In genomic region chr10:38038107-38038931, GRCh38 we compare ENCODE assay signal across 10 cellular contexts. TPM values are rescaled to one million over a fixed set of nuclear protein-coding genes. Genes with fewer than 3 reads are reported as not detected.
DNase-seq lines count a peak whose midpoint lies in the region; ATAC-seq and TF ChIP-seq lines count a peak whose summit lies in the region.
"Had no signal": no experiment of that assay in that cellular context is flagged by ENCODE, and none has a peak within 500 bp of the region (broad histone marks: within the 10 kb centered on the region; RNA-seq: fewer than 3 reads in every experiment).

No MANE protein-coding gene starts in this region.

- H3K4me1 ChIP-seq in upper lobe of left lung (peaks cover 0 to 6% (median 0%) of the 10 kb centered on the region in 4 donors), sigmoid colon (peaks cover 0 to 7% (median 0%) of the 10 kb centered on the region in 4 donors), A673 (ENCODE audit: insufficient read depth, low read length, poor library complexity, severe bottlenecking) (no peaks in the 10 kb centered on the region)

- peak; percentile 90 for ATAC-seq in GM19023 (IDR thresholded peaks at IDR 0.05; ENCODE audit: unreplicated experiment)
- ATAC-seq in HG03064 (IDR thresholded peaks at IDR 0.05; ENCODE audit: low read depth, unreplicated experiment) = peak; percentile 97
- ATAC-seq in omental fat pad (ENCODE audit: low FRiP score) = no peak
- ATAC-seq in upper lobe of left lung (ENCODE audit: low FRiP score in 2 of 2) = no peak

- H3K27ac Mint-ChIP-seq in activated T-helper 1 cell treated with anti-CD3 and anti-CD28 coated beads, Interleukin-12 subunit alpha, Interleukin-12 subunit beta, Interleukin-2, Interleukin-4 antibody, amounts not matched to agents 30 ng/mL and 10 ng/mL and 1 ng/mL, durations not matched to agents 14 hours and 24 hours and 36 hours = peak overlapping the region; percentile 91

- H3K36me3 ChIP-seq in upper lobe of left lung = peaks cover 7 to 47% (median 22%) of the 10 kb centered on the region in 4 donors
- peaks cover 0 to 38% (median 14%) of the 10 kb centered on the region in 4 donors for H3K36me3 ChIP-seq in sigmoid colon
- peaks cover 3% of the 10 kb centered on the region for H3K36me3 ChIP-seq in A673 (ENCODE audit: insufficient read depth, low read length, poor library complexity, severe bottlenecking)

- peak; percentile 4 to 13 for DNase-seq in AML-193 (lab: John Stamatoyannopoulos, UW)
- DNase-seq in activated T-helper 1 cell treated with anti-CD3 and anti-CD28 coated beads, Interleukin-12 subunit alpha, Interleukin-12 subunit beta, Interleukin-2, Interleukin-4 antibody, amounts not matched to agents 30 ng/mL and 10 ng/mL and 1 ng/mL, durations not matched to agents 14 hours and 24 hours and 36 hours (ENCODE audit: low spot score) = no peak
- no peak for DNase-seq in omental fat pad (ENCODE audit: low spot score)
- DNase-seq in upper lobe of left lung = no peak
- no peak for DNase-seq in sigmoid colon
- DNase-seq in A673 (ENCODE audit: low spot score) = no peak

- no peaks in the 10 kb centered on the region for H3K27me3 Mint-ChIP-seq in activated T-helper 1 cell treated with anti-CD3 and anti-CD28 coated beads, Interleukin-12 subunit alpha, Interleukin-12 subunit beta, Interleukin-2, Interleukin-4 antibody, amounts not matched to agents 30 ng/mL and 10 ng/mL and 1 ng/mL, durations not matched to agents 14 hours and 24 hours and 36 hours (ENCODE audit: insufficient read depth)

- H3K4me3 Mint-ChIP-seq in activated T-helper 1 cell treated with anti-CD3 and anti-CD28 coated beads, Interleukin-12 subunit alpha, Interleukin-12 subunit beta, Interleukin-2, Interleukin-4 antibody, amounts not matched to agents 30 ng/mL and 10 ng/mL and 1 ng/mL, durations not matched to agents 14 hours and 24 hours and 36 hours = peak overlapping the region; percentile 86

- intact Hi-C loops in activated T-helper 1 cell treated with anti-CD3 and anti-CD28 coated beads, Interleukin-12 subunit alpha, Interleukin-12 subunit beta, Interleukin-2, Interleukin-4 antibody, amounts not matched to agents 30 ng/mL and 10 ng/mL and 1 ng/mL, durations not matched to agents 14 hours and 24 hours and 36 hours (cut with micrococcal nuclease) = loop anchor here (1.0 to 2.0 kb wide), 3 partner anchors 27 to 62 kb away; partner anchors contain the start of genes ZNF25 and ZNF37A
- intact Hi-C loops in sigmoid colon (cut with DNase I) (no loop called here), A673 (cut with micrococcal nuclease; ENCODE audit: unreplicated experiment) (loop anchor here (10.0 kb wide), 1 partner anchor 84 kb away; no protein-coding TSS in a partner anchor)

- TF ChIP-seq CTCF in omental fat pad (IDR thresholded peaks at IDR 0.05) (no peak), upper lobe of left lung (IDR thresholded peaks at IDR 0.05) (no peak), sigmoid colon (IDR thresholded peaks at IDR 0.05) (no peak), A673 (conservative IDR thresholded peaks at IDR 0.05; ENCODE audit: low read depth, low read length) (no peak)

- no TSS peak for BruUV-seq in A673 (replicated peaks; lab: Mats Ljungman, UMichigan)

- H3K27ac ChIP-seq in upper lobe of left lung (peak overlapping the region in 2 of 4 donors; percentile 39 to 44), sigmoid colon (no peak overlapping the region), A673 (ENCODE audit: low read depth, low read length, poor library complexity, severe bottlenecking) (no peak overlapping the region)
- H3K27ac ChIP-seq: thoracic aorta had no signal

- TF ChIP-seq POLR2A in upper lobe of left lung (IDR thresholded peaks at IDR 0.05) (no peak), sigmoid colon (IDR thresholded peaks at IDR 0.05) (no peak)

- peaks cover 60% of the 10 kb centered on the region for H3K36me3 Mint-ChIP-seq in activated T-helper 1 cell treated with anti-CD3 and anti-CD28 coated beads, Interleukin-12 subunit alpha, Interleukin-12 subunit beta, Interleukin-2, Interleukin-4 antibody, amounts not matched to agents 30 ng/mL and 10 ng/mL and 1 ng/mL, durations not matched to agents 14 hours and 24 hours and 36 hours (ENCODE audit: low read depth)

- CTCF ChIA-PET in A673 (lab: Charles Lee) = no interaction called here

- WGBS in upper lobe of left lung, 2 donors = 85% methylated on average over 7 of the region's 7 CpGs
- 89 to 94% methylated on average over 7 of the region's 7 CpGs for WGBS in sigmoid colon, 2 donors

- peak overlapping the region in 2 of 4 donors; percentile 14 to 28 for H3K4me3 ChIP-seq in upper lobe of left lung
- no peak overlapping the region for H3K4me3 ChIP-seq in sigmoid colon
- no peak overlapping the region for H3K4me3 ChIP-seq in A673 (ENCODE audit: low read depth, low read length, poor library complexity, severe bottlenecking)
- H3K4me3 ChIP-seq: lung, thoracic aorta had no signal

- no peaks in the 10 kb centered on the region for H3K9me3 ChIP-seq in upper lobe of left lung
- no peaks in the 10 kb centered on the region for H3K9me3 ChIP-seq in sigmoid colon
- H3K9me3 ChIP-seq in A673 (ENCODE audit: low read depth, low read length, poor library complexity, severe bottlenecking) = no peaks in the 10 kb centered on the region
- H3K9me3 ChIP-seq: thoracic aorta had no signal

- TF ChIP-seq EP300 in upper lobe of left lung (IDR thresholded peaks at IDR 0.05) (no peak), sigmoid colon (IDR thresholded peaks at IDR 0.05) (no peak)

- H3K4me1 Mint-ChIP-seq in activated T-helper 1 cell treated with anti-CD3 and anti-CD28 coated beads, Interleukin-12 subunit alpha, Interleukin-12 subunit beta, Interleukin-2, Interleukin-4 antibody, amounts not matched to agents 30 ng/mL and 10 ng/mL and 1 ng/mL, durations not matched to agents 14 hours and 24 hours and 36 hours (ENCODE audit: low read depth) = peaks cover 20% of the 10 kb centered on the region

- H3K9me3 Mint-ChIP-seq in activated T-helper 1 cell treated with anti-CD3 and anti-CD28 coated beads, Interleukin-12 subunit alpha, Interleukin-12 subunit beta, Interleukin-2, Interleukin-4 antibody, amounts not matched to agents 30 ng/mL and 10 ng/mL and 1 ng/mL, durations not matched to agents 14 hours and 24 hours and 36 hours = peaks cover 19% of the 10 kb centered on the region

- no peaks in the 10 kb centered on the region for H3K27me3 ChIP-seq in upper lobe of left lung
- no peaks in the 10 kb centered on the region for H3K27me3 ChIP-seq in sigmoid colon
- no peaks in the 10 kb centered on the region for H3K27me3 ChIP-seq in A673 (replicated peaks; ENCODE audit: insufficient read depth, low read depth, low read length, poor library complexity)

- POLR2A ChIA-PET in A673 (lab: Charles Lee; ENCODE audit: low non-redundant PET) = no interaction called here

RNA-seq across cellular contexts. Expression of gene ZNF33A, which starts 27.8 kb away (rescaled TPM):
- 15.5 and 17.2 TPM in 2 replicates for total RNA-seq in activated T-helper 1 cell treated with anti-CD3 and anti-CD28 coated beads, Interleukin-12 subunit alpha, Interleukin-12 subunit beta, Interleukin-2, Interleukin-4 antibody, amounts not matched to agents 30 ng/mL and 10 ng/mL and 1 ng/mL, durations not matched to agents 14 hours and 24 hours and 36 hours
- total RNA-seq in omental fat pad (10 to 100 TPM; 17.2 to 27.7 (median 22.2) TPM), upper lobe of left lung (10 to 100 TPM; 20.0 to 49.1 (median 22.9) TPM), sigmoid colon (10 to 100 TPM; 30.9 to 35.5 (median 33.4) TPM), A673 (2021) (20.6 and 21.9 TPM in 2 replicates)
- polyA plus RNA-seq in sigmoid colon = 10 to 100 TPM in 2 of 3 donors, 1 to 10 TPM in 1; 8.4 to 12.8 (median 11.1) TPM

RNA-seq across cellular contexts. Expression of gene ZNF37A, which starts 55.8 kb away (rescaled TPM):
- 29.3 and 30.3 TPM in 2 replicates for total RNA-seq in activated T-helper 1 cell treated with anti-CD3 and anti-CD28 coated beads, Interleukin-12 subunit alpha, Interleukin-12 subunit beta, Interleukin-2, Interleukin-4 antibody, amounts not matched to agents 30 ng/mL and 10 ng/mL and 1 ng/mL, durations not matched to agents 14 hours and 24 hours and 36 hours
- total RNA-seq in omental fat pad (10 to 100 TPM; 15.0 to 27.0 (median 20.7) TPM), upper lobe of left lung (10 to 100 TPM; 10.7 to 49.2 (median 17.3) TPM), sigmoid colon (10 to 100 TPM; 19.3 to 37.1 (median 23.7) TPM), A673 (2021) (19.0 and 20.4 TPM in 2 replicates)
- 1 to 10 TPM; 2.1 to 5.1 (median 3.0) TPM for polyA plus RNA-seq in sigmoid colon

Comparison
In these comparisons a context has a peak if more than half of its experiments do, and no peak if none do; other contexts are left out.
1. DNase-seq: peak in AML-193 (2 of 2); none in activated T-helper 1 cell treated with anti-CD3 and anti-CD28 coated beads, Interleukin-12 subunit alpha, Interleukin-12 subunit beta, Interleukin-2, Interleukin-4 antibody, amounts not matched to agents 30 ng/mL and 10 ng/mL and 1 ng/mL, durations not matched to agents 14 hours and 24 hours and 36 hours (single experiment), omental fat pad (single experiment), upper lobe of left lung (0 of 2), sigmoid colon (single experiment) and A673 (single experiment).
2. ATAC-seq: peak in GM19023 (single experiment) and HG03064 (single experiment); none in omental fat pad (single experiment) and upper lobe of left lung (0 of 2).